In genomic region chr19:10416380-10417257, GRCh38 we compare ENCODE assay signal across 8 cellular contexts. TPM values are rescaled to one million over a fixed set of nuclear protein-coding genes. Genes with fewer than 3 reads are reported as not detected.
DNase-seq lines count a peak whose midpoint lies in the region; ATAC-seq and TF ChIP-seq lines count a peak whose summit lies in the region.

No MANE protein-coding gene starts in this region.

- intact Hi-C loops in head of caudate nucleus (cut with DNase I): no loop called here

- CTCF ChIA-PET in SK-N-SH (lab: Yijun Ruan, JAX): interaction anchor here (0.6 to 11.8 kb wide), 49 partner anchors 12 to 1024 kb away, joined by 3 to 313 read pairs (median 4); partner anchors contain the start of genes CDC37, ICAM1, ICAM4 and ICAM5

- peak overlapping the region; percentile 56; the same call in 1 of the 2 replicates for H3K9ac ChIP-seq in SK-N-SH
- no peak overlapping the region for H3K9ac ChIP-seq in parathyroid adenoma

- H3K4me2 ChIP-seq in SK-N-SH: peak overlapping the region; percentile 84
- peak overlapping the region; percentile 74 for H3K4me2 ChIP-seq in parathyroid adenoma (ENCODE audit: low read length)

- H3K36me3 ChIP-seq in MG63: no peaks in the 10 kb centered on the region
- no peaks in the 10 kb centered on the region for H3K36me3 ChIP-seq in SK-N-SH (replicated peaks in 1 of 2; ENCODE audit: control insufficient read depth in 1 of 2, insufficient read depth in 2 of 2, low read length in 1 of 2)
- H3K36me3 ChIP-seq in parathyroid adenoma (ENCODE audit: control insufficient read depth, insufficient read depth, low read length): no peaks in the 10 kb centered on the region
- no peaks in the 10 kb centered on the region for H3K36me3 ChIP-seq in tibial nerve

- H3K4me3 ChIP-seq in MG63: peak overlapping the region; percentile 55
- H3K4me3 ChIP-seq in SK-N-SH (ENCODE audit: low read depth in 2 of 2, low read length in 1 of 2): peak overlapping the region; percentile 56 to 64
- peak overlapping the region; percentile 62 for H3K4me3 ChIP-seq in parathyroid adenoma (ENCODE audit: low read depth, low read length)
- H3K4me3 ChIP-seq in tibial nerve: peak overlapping the region; percentile 9 to 46 (median 22)

- peak; percentile 45 for ATAC-seq in GM21825 (IDR thresholded peaks at IDR 0.05; ENCODE audit: unreplicated experiment)

- DNase-seq in EL (peak; percentile 87), MG63 (peak; percentile 89), SK-N-SH (peak; percentile 99), head of caudate nucleus (peak; percentile 58 to 92 (median 80)), tibial nerve (ENCODE audit: low spot score in 2 of 2) (peak; percentile 47 to 68)
- DNase-seq in activated naive CD4-positive, alpha-beta T cell treated with anti-CD3 and anti-CD28 coated beads, Interleukin-2, amount 50 U/mL, for 16 hours: peak; percentile 92

- H2AFZ ChIP-seq in SK-N-SH (ENCODE audit: low read depth) (peak overlapping the region; percentile 90; the same call in 1 of the 2 replicates), parathyroid adenoma (peak overlapping the region; percentile 80)

- H3K9me2 ChIP-seq in SK-N-SH: no peaks in the 10 kb centered on the region

- no peak for TF ChIP-seq EP300 in SK-N-SH (IDR thresholded peaks at IDR 0.05; ENCODE audit: borderline replicate concordance in 1 of 2, low read depth in 1 of 2, low read length in 1 of 2)
- TF ChIP-seq EP300 in tibial nerve (IDR thresholded peaks at IDR 0.05): no peak

- H4K20me1 ChIP-seq in SK-N-SH (ENCODE audit: insufficient read depth): no peaks in the 10 kb centered on the region

- H3K79me2 ChIP-seq in SK-N-SH (ENCODE audit: insufficient read depth): no peaks in the 10 kb centered on the region
- no peaks in the 10 kb centered on the region for H3K79me2 ChIP-seq in parathyroid adenoma

- peak; percentile 21; the same call in 1 of the 2 replicates for TF ChIP-seq RAD21 in SK-N-SH (IDR thresholded peaks at IDR 0.05; ENCODE audit: low read length)

- POLR2A ChIA-PET in SK-N-SH (lab: Yijun Ruan, JAX): interaction anchor here (1.8 kb wide), 1 partner anchor 11 kb away, joined by 9 read pairs; no protein-coding TSS in a partner anchor

- peaks cover 21% of the 10 kb centered on the region for H3F3A ChIP-seq in SK-N-SH (replicated peaks; ENCODE audit: insufficient read depth)

- peaks cover 41% of the 10 kb centered on the region for H3K27me3 ChIP-seq in MG63
- peaks cover 37% of the 10 kb centered on the region for H3K27me3 ChIP-seq in SK-N-SH (ENCODE audit: insufficient read depth)
- no peaks in the 10 kb centered on the region for H3K27me3 ChIP-seq in parathyroid adenoma (ENCODE audit: control insufficient read depth, insufficient read depth, low read length)
- H3K27me3 ChIP-seq in tibial nerve: peaks cover 0 to 65% of the 10 kb centered on the region in 2 donors

- no peak overlapping the region for H3K27ac ChIP-seq in SK-N-SH (ENCODE audit: low read depth in 2 of 2, low read length in 1 of 2)
- peak overlapping the region; percentile 20 for H3K27ac ChIP-seq in parathyroid adenoma
- peak overlapping the region in 1 of 4 donors; percentile 20 for H3K27ac ChIP-seq in tibial nerve

- peaks cover 10% of the 10 kb centered on the region for H3K9me3 ChIP-seq in MG63
- no peaks in the 10 kb centered on the region for H3K9me3 ChIP-seq in SK-N-SH
- no peaks in the 10 kb centered on the region for H3K9me3 ChIP-seq in parathyroid adenoma (ENCODE audit: control insufficient read depth, low read length)
- peaks cover 0 to 14% (median 0%) of the 10 kb centered on the region in 4 donors for H3K9me3 ChIP-seq in tibial nerve

- peak; percentile 84 for TF ChIP-seq CTCF in SK-N-SH (IDR thresholded peaks at IDR 0.05)
- TF ChIP-seq CTCF in parathyroid adenoma (IDR thresholded peaks at IDR 0.05): peak; percentile 82
- peak; percentile 44 to 90 (median 57) for TF ChIP-seq CTCF in tibial nerve (IDR thresholded peaks at IDR 0.05)

- TF ChIP-seq POLR2A in tibial nerve (IDR thresholded peaks at IDR 0.05): no peak

- H3K4me1 ChIP-seq in SK-N-SH (ENCODE audit: control insufficient read depth in 1 of 2, insufficient read depth in 2 of 2, low read depth in 1 of 2, low read length in 1 of 2): peaks cover 5 to 10% of the 10 kb centered on the region in 2 experiments; a peak in 1 of 4 replicates
- peaks cover 21% of the 10 kb centered on the region for H3K4me1 ChIP-seq in parathyroid adenoma
- peaks cover 0 to 55% (median 27%) of the 10 kb centered on the region in 4 donors for H3K4me1 ChIP-seq in tibial nerve

- WGBS in SK-N-SH (ENCODE audit: low lambda C conversion rate): 9% methylated on average over 29 of the region's 67 CpGs
- 6 to 8% methylated on average over 21 to 43 of the region's 67 CpGs for WGBS in tibial nerve, 2 donors

TF ChIP-seq in SK-N-SH, 30 proteins besides CTCF, POLR2A, EP300 and RAD21:
- TF ChIP-seq FOSL2 (IDR thresholded peaks at IDR 0.05; ENCODE audit: borderline replicate concordance, low read depth) (peak; percentile 16; the same call in 1 of the 2 replicates), NFIC (IDR thresholded peaks at IDR 0.05; ENCODE audit: borderline replicate concordance) (no peak), SMC3 (IDR thresholded peaks at IDR 0.05; ENCODE audit: low read depth, low read length) (peak; percentile 22; the same call in 1 of the 2 replicates), SIN3A (IDR thresholded peaks at IDR 0.05; ENCODE audit: borderline replicate concordance, low read depth, low read length) (peak; percentile 71; the same call in 1 of the 2 replicates), MXI1 (IDR thresholded peaks at IDR 0.05; ENCODE audit: low read depth, low read length) (0 out of 2 replicates have a peak, but pooled peaks have one; percentile 59), RFX5 (IDR thresholded peaks at IDR 0.05; ENCODE audit: low read length) (peak; percentile 83), GATA2 (CRISPR knock-in tag; IDR thresholded peaks at IDR 0.05) (no peak), YY1 (IDR thresholded peaks at IDR 0.05; ENCODE audit: low read depth) (0 out of 2 replicates have a peak, but pooled peaks have one; percentile 29), FOXJ3 (CRISPR knock-in tag; IDR thresholded peaks at IDR 0.05) (no peak), MEF2A (IDR thresholded peaks at IDR 0.05; ENCODE audit: borderline replicate concordance, low read depth) (no peak), NRF1 (IDR thresholded peaks at IDR 0.05; ENCODE audit: low read depth, low read length) (no peak), PBX3 (IDR thresholded peaks at IDR 0.05) (no peak), RCOR1 (IDR thresholded peaks at IDR 0.05; ENCODE audit: low read length) (peak; percentile 91), USF1 (IDR thresholded peaks at IDR 0.05; ENCODE audit: borderline replicate concordance, low read depth) (peak; percentile 38; the same call in 1 of the 2 replicates), CHD2 (IDR thresholded peaks at IDR 0.05; ENCODE audit: low read length, partially characterized antibody) (peak; percentile 68)

RNA-seq across cellular contexts. Expression of gene PDE4A, which starts 3.7 kb away (rescaled TPM):
- 3.1 and 5.5 TPM in 2 replicates for total RNA-seq in MG63 (2014; rRNA removed; shearing (Covaris generic); ENCODE audit: low replicate concordance)
- 2.3 and 2.9 TPM in 2 replicates for polyA plus RNA-seq in SK-N-SH (2012; rRNA removed)
- polyA plus RNA-seq in SK-N-SH (2012; cell fraction: cytosol; rRNA removed): 2.0 and 2.8 TPM in 2 replicates
- polyA plus RNA-seq in SK-N-SH (2012; cell fraction: nucleus; rRNA removed): 5.6 and 6.7 TPM in 2 replicates
- 10 to 100 TPM in 2 of 4 donors, 1 to 10 TPM in 2; 8.7 to 12.7 (median 10.0) TPM for total RNA-seq in tibial nerve

RNA-seq across cellular contexts. Expression of gene CDC37, which starts 13.3 kb away (rescaled TPM):
- 485 and 519 TPM in 2 replicates for total RNA-seq in MG63 (2014; rRNA removed; shearing (Covaris generic); ENCODE audit: low replicate concordance)
- polyA plus RNA-seq in SK-N-SH (2012; rRNA removed): 1,026 and 1,054 TPM in 2 replicates
- polyA plus RNA-seq in SK-N-SH (2012; cell fraction: cytosol; rRNA removed): 593 and 675 TPM in 2 replicates
- polyA plus RNA-seq in SK-N-SH (2012; cell fraction: nucleus; rRNA removed): 2,817 and 3,252 TPM in 2 replicates
- 100 to 1,000 TPM; 127 to 260 (median 155) TPM for total RNA-seq in tibial nerve

RNA-seq across cellular contexts. Expression of gene TYK2, which starts 36.2 kb away (rescaled TPM):
- total RNA-seq in MG63 (2014; rRNA removed; shearing (Covaris generic); ENCODE audit: low replicate concordance): 87.9 and 124 TPM in 2 replicates
- 34.8 and 44.6 TPM in 2 replicates for polyA plus RNA-seq in SK-N-SH (2012; rRNA removed)
- polyA plus RNA-seq in SK-N-SH (2012; cell fraction: cytosol; rRNA removed): 11.9 and 17.2 TPM in 2 replicates
- polyA plus RNA-seq in SK-N-SH (2012; cell fraction: nucleus; rRNA removed): 343 and 417 TPM in 2 replicates
- total RNA-seq in tibial nerve: 100 to 1,000 TPM; 112 to 166 (median 125) TPM
